Comparison of ENCODE assay signal across 9 cellular contexts in the genomic region with DNA sequence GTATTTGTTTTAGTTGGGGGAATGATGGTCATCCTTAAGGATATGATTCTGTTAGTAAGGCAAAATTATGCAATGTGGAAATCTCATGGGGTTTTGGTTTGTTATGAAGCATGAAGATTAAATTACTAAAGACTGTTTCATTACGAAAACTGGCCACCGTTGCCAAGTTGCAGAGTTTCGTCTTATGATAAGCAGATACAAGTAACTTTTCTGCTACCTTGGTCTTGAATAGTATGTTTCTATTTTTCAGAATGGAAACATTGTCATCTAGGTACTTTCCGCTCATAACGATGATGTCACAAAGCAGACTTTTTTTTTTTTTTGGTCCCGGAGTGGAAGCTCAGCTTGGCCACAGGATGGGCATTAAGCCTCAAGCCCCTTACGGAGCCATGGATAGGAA. TPM values are rescaled to one million over a fixed set of nuclear protein-coding genes. Genes with fewer than 3 reads are reported as not detected.
DNase-seq lines count a peak whose midpoint lies in the region; ATAC-seq lines count a peak whose summit lies in the region.
"Had no signal": no experiment of that assay in that cellular context is flagged by ENCODE, and none has a peak within 500 bp of the region (broad histone marks: within the 10 kb centered on the region; RNA-seq: fewer than 3 reads in every experiment).

No MANE protein-coding gene starts in this region.

- POLR2A ChIA-PET in activated CD4-positive, alpha-beta T cell treated with anti-CD3 and anti-CD28 coated beads, Interleukin-2, amount 10 ng/mL, durations not matched to agents 7 days and 5 days (lab: Charles Lee), result no interaction called here

- H3K4me1 Mint-ChIP-seq in activated CD4-positive, alpha-beta T cell treated with anti-CD3 and anti-CD28 coated beads, Interleukin-2, amount 10 ng/mL, durations not matched to agents 7 days and 5 days, result peaks cover 42% of the 10 kb centered on the region

- H3K27ac Mint-ChIP-seq in activated CD4-positive, alpha-beta T cell treated with anti-CD3 and anti-CD28 coated beads, Interleukin-2, amount 10 ng/mL, durations not matched to agents 7 days and 5 days, result no peak overlapping the region

- DNase-seq in activated CD4-positive, alpha-beta T cell treated with anti-CD3 and anti-CD28 coated beads, Interleukin-2, amount 50 U/mL, for 48 hours, result peak; percentile 53 to 61
- DNase-seq in activated CD4-positive, alpha-beta T cell treated with anti-CD3 and anti-CD28 coated beads, Interleukin-2, amount 10 ng/mL, durations not matched to agents 7 days and 5 days, result no peak
- peak; percentile 94 for DNase-seq in adipocyte (ENCODE audit: low read depth)
- DNase-seq in stimulated activated CD4-positive, alpha-beta T cell treated with anti-CD3 and anti-CD28 coated beads, TNF-alpha, amount 100 ng/mL, for 24 hours (ENCODE audit: low read depth in 3 of 3), result peak in 2 of 3 experiments; percentile 26 to 41
- no peak for DNase-seq in NCI-H748 treated with DMSO at 0.1 percent for 48 hours (lab: John Stamatoyannopoulos, UW)
- no peak for DNase-seq in putamen (ENCODE audit: low spot score)
- DNase-seq in iPS-NIHi7 (ENCODE audit: extremely low spot score), result no peak
- DNase-seq: NCI-H526 treated with DMSO at 0.1 percent for 48 hours had no signal

- no peaks in the 10 kb centered on the region for H3K9me3 ChIP-seq in adipocyte (ENCODE audit: control insufficient read depth, low read length)

- H3K27me3 ChIP-seq in adipocyte (replicated peaks; ENCODE audit: control insufficient read depth, insufficient read depth, low read length), result peaks cover 47% of the 10 kb centered on the region

- peak; percentile 41 for ATAC-seq in HG02885 (IDR thresholded peaks at IDR 0.05; ENCODE audit: poor library complexity, unreplicated experiment)

- no peak overlapping the region for H3K9ac ChIP-seq in adipocyte (ENCODE audit: low read length)

- CTCF ChIA-PET in activated CD4-positive, alpha-beta T cell treated with anti-CD3 and anti-CD28 coated beads, Interleukin-2, amount 10 ng/mL, durations not matched to agents 7 days and 5 days (lab: Charles Lee), result interaction anchor here (1.0 to 3.0 kb wide), 3 partner anchors 14 to 68 kb away, joined by 4 to 11 read pairs (median 10); partner anchors contain the start of gene KIF3A

- peaks cover 16% of the 10 kb centered on the region for H3K4me1 ChIP-seq in adipocyte (ENCODE audit: control insufficient read depth, insufficient read depth, low read length)

- H3K36me3 Mint-ChIP-seq in activated CD4-positive, alpha-beta T cell treated with anti-CD3 and anti-CD28 coated beads, Interleukin-2, amount 10 ng/mL, durations not matched to agents 7 days and 5 days (ENCODE audit: low read depth), result peaks cover 3% of the 10 kb centered on the region

- H3K36me3 ChIP-seq in adipocyte (ENCODE audit: control insufficient read depth, insufficient read depth, low read length, severe bottlenecking), result no peaks in the 10 kb centered on the region

- H3K4me3 Mint-ChIP-seq in activated CD4-positive, alpha-beta T cell treated with anti-CD3 and anti-CD28 coated beads, Interleukin-2, amount 10 ng/mL, durations not matched to agents 7 days and 5 days, result no peak overlapping the region

- H3K27me3 Mint-ChIP-seq in activated CD4-positive, alpha-beta T cell treated with anti-CD3 and anti-CD28 coated beads, Interleukin-2, amount 10 ng/mL, durations not matched to agents 7 days and 5 days, result no peaks in the 10 kb centered on the region

- H3K4me3 ChIP-seq in adipocyte (ENCODE audit: low read length), result no peak overlapping the region

- H3K9me3 Mint-ChIP-seq in activated CD4-positive, alpha-beta T cell treated with anti-CD3 and anti-CD28 coated beads, Interleukin-2, amount 10 ng/mL, durations not matched to agents 7 days and 5 days, result no peaks in the 10 kb centered on the region

RNA-seq across cellular contexts. Expression of gene CCNI2, which starts 4.2 kb away (rescaled TPM):
- 1 to 10 TPM; 5.5 to 6.2 TPM for total RNA-seq in activated CD4-positive, alpha-beta T cell treated with anti-CD3 and anti-CD28 coated beads, Interleukin-2, amount 10 ng/mL, durations not matched to agents 7 days and 5 days

RNA-seq across cellular contexts. Expression of gene KIF3A, which starts 14.1 kb away (rescaled TPM):
- total RNA-seq in activated CD4-positive, alpha-beta T cell treated with anti-CD3 and anti-CD28 coated beads, Interleukin-2, amount 10 ng/mL, durations not matched to agents 7 days and 5 days, result 1 to 10 TPM; 7.5 TPM

RNA-seq across cellular contexts. Expression of gene SEPTIN8, which starts 25.6 kb away (rescaled TPM):
- total RNA-seq in activated CD4-positive, alpha-beta T cell treated with anti-CD3 and anti-CD28 coated beads, Interleukin-2, amount 10 ng/mL, durations not matched to agents 7 days and 5 days, result 10 to 100 TPM; 20.5 to 21.6 TPM

Comparison
In these comparisons a context has a peak if more than half of its experiments do, and no peak if none do; other contexts are left out.
1. DNase-seq: peak in activated CD4-positive, alpha-beta T cell treated with anti-CD3 and anti-CD28 coated beads, Interleukin-2, amount 50 U/mL, for 48 hours (2 of 2), adipocyte (single experiment) and stimulated activated CD4-positive, alpha-beta T cell treated with anti-CD3 and anti-CD28 coated beads, TNF-alpha, amount 100 ng/mL, for 24 hours (2 of 3); none in activated CD4-positive, alpha-beta T cell treated with anti-CD3 and anti-CD28 coated beads, Interleukin-2, amount 10 ng/mL, durations not matched to agents 7 days and 5 days (single experiment), NCI-H748 treated with DMSO at 0.1 percent for 48 hours (single experiment), putamen (single experiment) and iPS-NIHi7 (single experiment).